In the genomic region with DNA sequence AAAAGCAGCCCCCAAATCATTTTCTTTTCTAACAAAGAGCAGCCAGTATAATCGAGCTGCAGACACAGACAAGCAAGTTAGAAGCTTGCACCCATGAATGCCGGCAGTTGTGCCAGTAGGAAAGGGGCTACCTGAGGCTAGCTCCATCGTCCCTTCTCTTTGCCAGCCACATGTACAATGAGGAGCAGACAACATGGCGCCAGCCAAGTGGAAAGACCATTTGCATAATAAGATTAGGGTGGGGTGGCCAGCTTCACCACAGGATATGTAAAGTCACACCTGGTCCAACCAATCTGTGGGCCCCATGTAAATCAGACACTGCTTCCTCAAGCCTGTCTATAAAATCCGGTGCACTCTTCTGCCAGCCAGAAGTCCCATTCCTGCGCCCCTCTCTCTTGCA, we compare ENCODE assay signal across 1 cellular context.
TF ChIP-seq lines count a peak whose summit lies in the region.

No MANE protein-coding gene starts in this region.

TF ChIP-seq in K562, 482 proteins besides CTCF, POLR2A, EP300 and RAD21 (continued from another document):
- TF ChIP-seq ZC3H8 (IDR thresholded peaks at IDR 0.05) (no peak), ZEB2 (IDR thresholded peaks at IDR 0.05) (no peak), ELF4 (CRISPR knock-in tag; IDR thresholded peaks at IDR 0.05) (no peak), HLTF (IDR thresholded peaks at IDR 0.05) (no peak), ZNF780A (CRISPR knock-in tag; IDR thresholded peaks at IDR 0.05) (no peak), TAF9B (IDR thresholded peaks at IDR 0.05; ENCODE audit: partially characterized antibody) (no peak), SMAD1 (IDR thresholded peaks at IDR 0.05; ENCODE audit: low read depth, low read length, partially characterized antibody) (no peak), MYC (IDR thresholded peaks at IDR 0.05; ENCODE audit: low read depth, low read length) (peak; percentile 40; the same call in 1 of the 2 replicates), MYC (CRISPR knock-in tag; IDR thresholded peaks at IDR 0.05; ENCODE audit: borderline replicate concordance, low read depth) (no peak), FUS (optimal IDR thresholded peaks at IDR 0.05; ENCODE audit: low read depth, low read length) (no peak), STAG1 (CRISPR knock-in tag; IDR thresholded peaks at IDR 0.05; ENCODE audit: borderline replicate concordance) (no peak), KHSRP (IDR thresholded peaks at IDR 0.05) (no peak), TCF7 (IDR thresholded peaks at IDR 0.05; ENCODE audit: borderline replicate concordance) (no peak), ZNF277 (CRISPR knock-in tag; IDR thresholded peaks at IDR 0.05; ENCODE audit: borderline replicate concordance) (no peak), HDAC3 (IDR thresholded peaks at IDR 0.05; ENCODE audit: borderline replicate concordance, partially characterized antibody) (no peak), KLF16 (IDR thresholded peaks at IDR 0.05) (no peak), CLOCK (CRISPR knock-in tag; IDR thresholded peaks at IDR 0.05; ENCODE audit: borderline replicate concordance) (no peak), HSF4 (CRISPR knock-in tag; IDR thresholded peaks at IDR 0.05; ENCODE audit: borderline replicate concordance) (no peak), FIP1L1 (IDR thresholded peaks at IDR 0.05; ENCODE audit: low read depth, low read length, poor library complexity, severe bottlenecking) (no peak), ZNF217 (CRISPR knock-in tag; IDR thresholded peaks at IDR 0.05) (no peak), DPF2 (IDR thresholded peaks at IDR 0.05) (no peak), TEAD4 (IDR thresholded peaks at IDR 0.05; ENCODE audit: low read length) (no peak), TEAD4 (CRISPR knock-in tag; IDR thresholded peaks at IDR 0.05; ENCODE audit: borderline replicate concordance) (no peak), YY1 (IDR thresholded peaks at IDR 0.05; ENCODE audit: borderline replicate concordance in 1 of 3, control insufficient read depth in 1 of 3, extremely low read depth in 1 of 3, insufficient read depth in 3 of 3, insufficient read length in 1 of 3, insufficient replicate concordance in 2 of 3, low read depth in 1 of 3, low read length in 2 of 3) (peak; percentile 23 to 77 (median 25)), E2F6 (IDR thresholded peaks at IDR 0.05; ENCODE audit: borderline replicate concordance in 1 of 2, extremely low read depth in 1 of 2, insufficient read depth in 1 of 2, insufficient read length in 1 of 2, low read depth in 1 of 2, low read length in 1 of 2, poor library complexity in 1 of 2, severe bottlenecking in 1 of 2) (peak in 1 of 2 experiments; percentile 42), L3MBTL2 (IDR thresholded peaks at IDR 0.05) (peak; percentile 86), EP400 (IDR thresholded peaks at IDR 0.05) (peak; percentile 41; the same call in 1 of the 2 replicates), MYBL2 (IDR thresholded peaks at IDR 0.05; ENCODE audit: low read depth) (no peak), MYBL2 (CRISPR knock-in tag; IDR thresholded peaks at IDR 0.05; ENCODE audit: borderline replicate concordance) (no peak), KDM5B (IDR thresholded peaks at IDR 0.05; ENCODE audit: insufficient replicate concordance, low read depth, low read length) (no peak), RFX1 (IDR thresholded peaks at IDR 0.05) (no peak)
- TF ChIP-seq, protein P1, sequence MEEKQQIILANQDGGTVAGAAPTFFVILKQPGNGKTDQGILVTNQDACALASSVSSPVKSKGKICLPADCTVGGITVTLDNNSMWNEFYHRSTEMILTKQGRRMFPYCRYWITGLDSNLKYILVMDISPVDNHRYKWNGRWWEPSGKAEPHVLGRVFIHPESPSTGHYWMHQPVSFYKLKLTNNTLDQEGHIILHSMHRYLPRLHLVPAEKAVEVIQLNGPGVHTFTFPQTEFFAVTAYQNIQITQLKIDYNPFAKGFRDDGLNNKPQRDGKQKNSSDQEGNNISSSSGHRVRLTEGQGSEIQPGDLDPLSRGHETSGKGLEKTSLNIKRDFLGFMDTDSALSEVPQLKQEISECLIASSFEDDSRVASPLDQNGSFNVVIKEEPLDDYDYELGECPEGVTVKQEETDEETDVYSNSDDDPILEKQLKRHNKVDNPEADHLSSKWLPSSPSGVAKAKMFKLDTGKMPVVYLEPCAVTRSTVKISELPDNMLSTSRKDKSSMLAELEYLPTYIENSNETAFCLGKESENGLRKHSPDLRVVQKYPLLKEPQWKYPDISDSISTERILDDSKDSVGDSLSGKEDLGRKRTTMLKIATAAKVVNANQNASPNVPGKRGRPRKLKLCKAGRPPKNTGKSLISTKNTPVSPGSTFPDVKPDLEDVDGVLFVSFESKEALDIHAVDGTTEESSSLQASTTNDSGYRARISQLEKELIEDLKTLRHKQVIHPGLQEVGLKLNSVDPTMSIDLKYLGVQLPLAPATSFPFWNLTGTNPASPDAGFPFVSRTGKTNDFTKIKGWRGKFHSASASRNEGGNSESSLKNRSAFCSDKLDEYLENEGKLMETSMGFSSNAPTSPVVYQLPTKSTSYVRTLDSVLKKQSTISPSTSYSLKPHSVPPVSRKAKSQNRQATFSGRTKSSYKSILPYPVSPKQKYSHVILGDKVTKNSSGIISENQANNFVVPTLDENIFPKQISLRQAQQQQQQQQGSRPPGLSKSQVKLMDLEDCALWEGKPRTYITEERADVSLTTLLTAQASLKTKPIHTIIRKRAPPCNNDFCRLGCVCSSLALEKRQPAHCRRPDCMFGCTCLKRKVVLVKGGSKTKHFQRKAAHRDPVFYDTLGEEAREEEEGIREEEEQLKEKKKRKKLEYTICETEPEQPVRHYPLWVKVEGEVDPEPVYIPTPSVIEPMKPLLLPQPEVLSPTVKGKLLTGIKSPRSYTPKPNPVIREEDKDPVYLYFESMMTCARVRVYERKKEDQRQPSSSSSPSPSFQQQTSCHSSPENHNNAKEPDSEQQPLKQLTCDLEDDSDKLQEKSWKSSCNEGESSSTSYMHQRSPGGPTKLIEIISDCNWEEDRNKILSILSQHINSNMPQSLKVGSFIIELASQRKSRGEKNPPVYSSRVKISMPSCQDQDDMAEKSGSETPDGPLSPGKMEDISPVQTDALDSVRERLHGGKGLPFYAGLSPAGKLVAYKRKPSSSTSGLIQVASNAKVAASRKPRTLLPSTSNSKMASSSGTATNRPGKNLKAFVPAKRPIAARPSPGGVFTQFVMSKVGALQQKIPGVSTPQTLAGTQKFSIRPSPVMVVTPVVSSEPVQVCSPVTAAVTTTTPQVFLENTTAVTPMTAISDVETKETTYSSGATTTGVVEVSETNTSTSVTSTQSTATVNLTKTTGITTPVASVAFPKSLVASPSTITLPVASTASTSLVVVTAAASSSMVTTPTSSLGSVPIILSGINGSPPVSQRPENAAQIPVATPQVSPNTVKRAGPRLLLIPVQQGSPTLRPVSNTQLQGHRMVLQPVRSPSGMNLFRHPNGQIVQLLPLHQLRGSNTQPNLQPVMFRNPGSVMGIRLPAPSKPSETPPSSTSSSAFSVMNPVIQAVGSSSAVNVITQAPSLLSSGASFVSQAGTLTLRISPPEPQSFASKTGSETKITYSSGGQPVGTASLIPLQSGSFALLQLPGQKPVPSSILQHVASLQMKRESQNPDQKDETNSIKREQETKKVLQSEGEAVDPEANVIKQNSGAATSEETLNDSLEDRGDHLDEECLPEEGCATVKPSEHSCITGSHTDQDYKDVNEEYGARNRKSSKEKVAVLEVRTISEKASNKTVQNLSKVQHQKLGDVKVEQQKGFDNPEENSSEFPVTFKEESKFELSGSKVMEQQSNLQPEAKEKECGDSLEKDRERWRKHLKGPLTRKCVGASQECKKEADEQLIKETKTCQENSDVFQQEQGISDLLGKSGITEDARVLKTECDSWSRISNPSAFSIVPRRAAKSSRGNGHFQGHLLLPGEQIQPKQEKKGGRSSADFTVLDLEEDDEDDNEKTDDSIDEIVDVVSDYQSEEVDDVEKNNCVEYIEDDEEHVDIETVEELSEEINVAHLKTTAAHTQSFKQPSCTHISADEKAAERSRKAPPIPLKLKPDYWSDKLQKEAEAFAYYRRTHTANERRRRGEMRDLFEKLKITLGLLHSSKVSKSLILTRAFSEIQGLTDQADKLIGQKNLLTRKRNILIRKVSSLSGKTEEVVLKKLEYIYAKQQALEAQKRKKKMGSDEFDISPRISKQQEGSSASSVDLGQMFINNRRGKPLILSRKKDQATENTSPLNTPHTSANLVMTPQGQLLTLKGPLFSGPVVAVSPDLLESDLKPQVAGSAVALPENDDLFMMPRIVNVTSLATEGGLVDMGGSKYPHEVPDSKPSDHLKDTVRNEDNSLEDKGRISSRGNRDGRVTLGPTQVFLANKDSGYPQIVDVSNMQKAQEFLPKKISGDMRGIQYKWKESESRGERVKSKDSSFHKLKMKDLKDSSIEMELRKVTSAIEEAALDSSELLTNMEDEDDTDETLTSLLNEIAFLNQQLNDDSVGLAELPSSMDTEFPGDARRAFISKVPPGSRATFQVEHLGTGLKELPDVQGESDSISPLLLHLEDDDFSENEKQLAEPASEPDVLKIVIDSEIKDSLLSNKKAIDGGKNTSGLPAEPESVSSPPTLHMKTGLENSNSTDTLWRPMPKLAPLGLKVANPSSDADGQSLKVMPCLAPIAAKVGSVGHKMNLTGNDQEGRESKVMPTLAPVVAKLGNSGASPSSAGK (IDR thresholded peaks at IDR 0.05) = peak; percentile 67
- TF ChIP-seq, protein P2, sequence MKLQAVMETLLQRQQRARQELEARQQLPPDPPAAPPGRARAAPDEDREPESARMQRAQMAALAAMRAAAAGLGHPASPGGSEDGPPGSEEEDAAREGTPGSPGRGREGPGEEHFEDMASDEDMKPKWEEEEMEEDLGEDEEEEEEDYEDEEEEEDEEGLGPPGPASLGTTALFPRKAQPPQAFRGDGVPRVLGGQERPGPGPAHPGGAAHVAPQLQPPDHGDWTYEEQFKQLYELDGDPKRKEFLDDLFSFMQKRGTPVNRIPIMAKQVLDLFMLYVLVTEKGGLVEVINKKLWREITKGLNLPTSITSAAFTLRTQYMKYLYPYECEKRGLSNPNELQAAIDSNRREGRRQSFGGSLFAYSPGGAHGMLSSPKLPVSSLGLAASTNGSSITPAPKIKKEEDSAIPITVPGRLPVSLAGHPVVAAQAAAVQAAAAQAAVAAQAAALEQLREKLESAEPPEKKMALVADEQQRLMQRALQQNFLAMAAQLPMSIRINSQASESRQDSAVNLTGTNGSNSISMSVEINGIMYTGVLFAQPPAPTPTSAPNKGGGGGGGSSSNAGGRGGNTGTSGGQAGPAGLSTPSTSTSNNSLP (IDR thresholded peaks at IDR 0.05; ENCODE audit: borderline replicate concordance, low read depth, low read length) = no peak
- TF ChIP-seq, protein P3, sequence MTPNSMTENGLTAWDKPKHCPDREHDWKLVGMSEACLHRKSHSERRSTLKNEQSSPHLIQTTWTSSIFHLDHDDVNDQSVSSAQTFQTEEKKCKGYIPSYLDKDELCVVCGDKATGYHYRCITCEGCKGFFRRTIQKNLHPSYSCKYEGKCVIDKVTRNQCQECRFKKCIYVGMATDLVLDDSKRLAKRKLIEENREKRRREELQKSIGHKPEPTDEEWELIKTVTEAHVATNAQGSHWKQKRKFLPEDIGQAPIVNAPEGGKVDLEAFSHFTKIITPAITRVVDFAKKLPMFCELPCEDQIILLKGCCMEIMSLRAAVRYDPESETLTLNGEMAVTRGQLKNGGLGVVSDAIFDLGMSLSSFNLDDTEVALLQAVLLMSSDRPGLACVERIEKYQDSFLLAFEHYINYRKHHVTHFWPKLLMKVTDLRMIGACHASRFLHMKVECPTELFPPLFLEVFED (CRISPR knock-in tag; conservative IDR thresholded peaks at IDR 0.05) = no peak
